In genomic region chr12:114409796-114410520, GRCh38 we compare ENCODE assay signal across 3 cellular contexts.
TF ChIP-seq lines count a peak whose summit lies in the region.

No MANE protein-coding gene starts in this region.

TF ChIP-seq in SK-N-SH, 30 proteins besides CTCF, POLR2A, EP300 and RAD21:
- peak; percentile 4; the same call in 1 of the 2 replicates for TF ChIP-seq EZH2phosphoT487 (IDR thresholded peaks at IDR 0.05; ENCODE audit: borderline replicate concordance, low read depth)
- no peak for TF ChIP-seq GABPA (IDR thresholded peaks at IDR 0.05; ENCODE audit: low read depth)

TF ChIP-seq in SK-N-SH treated with all-trans-retinoic acid at 6 μM for 48 hours, 23 proteins besides CTCF, POLR2A, EP300 and RAD21:
- no peak for TF ChIP-seq OSR1 (CRISPR knock-in tag; IDR thresholded peaks at IDR 0.05)
- no peak for TF ChIP-seq SNAI2 (CRISPR knock-in tag; IDR thresholded peaks at IDR 0.05)
- TF ChIP-seq PATZ1 (CRISPR knock-in tag; IDR thresholded peaks at IDR 0.05; ENCODE audit: borderline replicate concordance): no peak
- no peak for TF ChIP-seq POU6F1 (CRISPR knock-in tag; IDR thresholded peaks at IDR 0.05; ENCODE audit: borderline replicate concordance, low read depth)
- no peak for TF ChIP-seq ZFP30 (CRISPR knock-in tag; IDR thresholded peaks at IDR 0.05)
- no peak for TF ChIP-seq ZNF8 (CRISPR knock-in tag; IDR thresholded peaks at IDR 0.05)
- TF ChIP-seq ZNF565 (CRISPR knock-in tag; conservative IDR thresholded peaks at IDR 0.05; ENCODE audit: low read depth): no peak
- no peak for TF ChIP-seq CSRNP3 (CRISPR knock-in tag; IDR thresholded peaks at IDR 0.05)
- TF ChIP-seq GLIS3 (CRISPR knock-in tag; IDR thresholded peaks at IDR 0.05): no peak
- TF ChIP-seq ZFP3 (CRISPR knock-in tag; IDR thresholded peaks at IDR 0.05): no peak
- no peak for TF ChIP-seq TOX (CRISPR knock-in tag; IDR thresholded peaks at IDR 0.05; ENCODE audit: borderline replicate concordance)
- no peak for TF ChIP-seq PPARA (CRISPR knock-in tag; IDR thresholded peaks at IDR 0.05; ENCODE audit: borderline replicate concordance)
- TF ChIP-seq TCF4 (CRISPR knock-in tag; IDR thresholded peaks at IDR 0.05; ENCODE audit: borderline replicate concordance): no peak
- TF ChIP-seq ZNF70 (CRISPR knock-in tag; IDR thresholded peaks at IDR 0.05): no peak
- TF ChIP-seq TSHZ2 (CRISPR knock-in tag; IDR thresholded peaks at IDR 0.05): no peak
TF ChIP-seq in SK-N-SH treated with all-trans-retinoic acid at 6 μM for 48 hours: peak in this region for 0.

TF ChIP-seq in IMR-90, 13 proteins besides CTCF, POLR2A, EP300 and RAD21:
- TF ChIP-seq SMC3 (IDR thresholded peaks at IDR 0.05; ENCODE audit: low read depth, low read length): no peak
- TF ChIP-seq CHD1 (IDR thresholded peaks at IDR 0.05; ENCODE audit: low read depth, low read length): peak; percentile 44; the same call in 1 of the 2 replicates
- no peak for TF ChIP-seq NFE2L2 (IDR thresholded peaks at IDR 0.05; ENCODE audit: low read depth, low read length)
